ENCODE assay signal across 6 cellular contexts in genomic region chr17:56980526-56980925, GRCh38. TPM values are rescaled to one million over a fixed set of nuclear protein-coding genes. Genes with fewer than 3 reads are reported as not detected.
DNase-seq lines count a peak whose midpoint lies in the region; ATAC-seq and TF ChIP-seq lines count a peak whose summit lies in the region.
"Not testable (repeated sequence)": the region's sequence is repeated elsewhere in the genome, so short reads cannot be mapped to it uniquely, and the experiment has no call there.

No MANE protein-coding gene starts in this region.

- not testable (repeated sequence) for H4K20me1 ChIP-seq in BLaER1; MM.1S (ENCODE audit: insufficient read depth, low read length); PC-9 (ENCODE audit: insufficient read depth); mammary epithelial cell (ENCODE audit: insufficient read depth, low read length)

- H3K27ac Mint-ChIP-seq in activated CD8-positive, alpha-beta memory T cell treated with anti-CD3 and anti-CD28 coated beads, Interleukin-2, amount 10 ng/mL, durations not matched to agents 7 days and 5 days, result not testable (repeated sequence)

- not testable (repeated sequence) for BruUV-seq in PC-9 (replicated peaks; lab: Mats Ljungman, UMichigan); mammary epithelial cell (replicated peaks; lab: Mats Ljungman, UMichigan)

- peaks cover 19% of the 10 kb centered on the region for H3K4me1 Mint-ChIP-seq in activated CD8-positive, alpha-beta memory T cell treated with anti-CD3 and anti-CD28 coated beads, Interleukin-2, amount 10 ng/mL, durations not matched to agents 7 days and 5 days

- not testable (repeated sequence) for H3K9me3 ChIP-seq in BLaER1; MM.1S (replicated peaks; ENCODE audit: insufficient read depth, low read length); PC-9 (ENCODE audit: insufficient read depth, low read depth); mammary epithelial cell (replicated peaks; ENCODE audit: insufficient read depth, low read length); esophagus squamous epithelium

- not testable (repeated sequence) for H3K9ac ChIP-seq in BLaER1; MM.1S (ENCODE audit: low read length)
- H3K9ac ChIP-seq in mammary epithelial cell (ENCODE audit: insufficient read depth, low read length), result peak overlapping the region; percentile 39

- H2AFZ ChIP-seq in MM.1S (ENCODE audit: low read length), result not testable (repeated sequence)
- H2AFZ ChIP-seq in PC-9 (peak overlapping the region; percentile 25; the same call in 1 of the 2 replicates), mammary epithelial cell (ENCODE audit: low read depth, low read length) (peak overlapping the region; percentile 59)

- H3K9me2 ChIP-seq in MM.1S (replicated peaks; ENCODE audit: insufficient read depth, low read length); PC-9 (ENCODE audit: insufficient read depth): not testable (repeated sequence)

- H3K4me3 Mint-ChIP-seq in activated CD8-positive, alpha-beta memory T cell treated with anti-CD3 and anti-CD28 coated beads, Interleukin-2, amount 10 ng/mL, durations not matched to agents 7 days and 5 days, result not testable (repeated sequence)

- TF ChIP-seq CTCF in MM.1S (IDR thresholded peaks at IDR 0.05; ENCODE audit: low read length); PC-9 (conservative IDR thresholded peaks at IDR 0.05); mammary epithelial cell (conservative IDR thresholded peaks at IDR 0.05 in 1 of 2, IDR thresholded peaks at IDR 0.05 in 1 of 2; ENCODE audit: extremely low read depth in 1 of 2, insufficient read depth in 1 of 2, low read depth in 1 of 2, low read length in 2 of 2); esophagus squamous epithelium (IDR thresholded peaks at IDR 0.05): not testable (repeated sequence)

- in situ Hi-C loops in mammary epithelial cell (cut with MboI; ENCODE audit: low sequenced_read_pairs in 2 of 2), result not testable (repeated sequence)

- not testable (repeated sequence) for DNase-seq in MM.1S; PC-9; mammary epithelial cell; esophagus squamous epithelium (lab: John Stamatoyannopoulos, UW)
- DNase-seq in activated CD8-positive, alpha-beta memory T cell treated with anti-CD3 and anti-CD28 coated beads, Interleukin-2, amount 10 ng/mL, durations not matched to agents 7 days and 5 days, result peak; percentile 5

- TF ChIP-seq POLR2A in esophagus squamous epithelium (IDR thresholded peaks at IDR 0.05), result not testable (repeated sequence)

- H3K9me3 Mint-ChIP-seq in activated CD8-positive, alpha-beta memory T cell treated with anti-CD3 and anti-CD28 coated beads, Interleukin-2, amount 10 ng/mL, durations not matched to agents 7 days and 5 days (ENCODE audit: low read depth), result not testable (repeated sequence)

- not testable (repeated sequence) for H3K36me3 Mint-ChIP-seq in activated CD8-positive, alpha-beta memory T cell treated with anti-CD3 and anti-CD28 coated beads, Interleukin-2, amount 10 ng/mL, durations not matched to agents 7 days and 5 days

- CTCF ChIA-PET in PC-9 (lab: Charles Lee); activated CD8-positive, alpha-beta memory T cell treated with anti-CD3 and anti-CD28 coated beads, Interleukin-2, amount 10 ng/mL, durations not matched to agents 7 days and 5 days (lab: Charles Lee): not testable (repeated sequence)
- CTCF ChIA-PET in mammary epithelial cell (lab: Charles Lee; ENCODE audit: low non-redundant PET), result interaction anchor here (0.7 kb wide), 1 partner anchor 14 kb away, joined by 25 read pairs; no protein-coding TSS in a partner anchor

- intact Hi-C loops in PC-9 (cut with micrococcal nuclease; ENCODE audit: unreplicated experiment); esophagus squamous epithelium (cut with DNase I): not testable (repeated sequence)
- intact Hi-C loops in mammary epithelial cell (cut with micrococcal nuclease), result loop anchor here (5.0 kb wide), 1 partner anchor 107 kb away; the partner anchor contains the start of gene AKAP1

- peaks cover 72% of the 10 kb centered on the region for H3K4me1 ChIP-seq in BLaER1
- H3K4me1 ChIP-seq in MM.1S (ENCODE audit: low read length), result peaks cover 40% of the 10 kb centered on the region
- H3K4me1 ChIP-seq in PC-9 (replicated peaks; ENCODE audit: insufficient read depth), result peaks cover 37% of the 10 kb centered on the region
- peaks cover 52% of the 10 kb centered on the region for H3K4me1 ChIP-seq in mammary epithelial cell (ENCODE audit: insufficient read depth, low read length)
- peaks cover 12 to 64% (median 33%) of the 10 kb centered on the region in 3 donors for H3K4me1 ChIP-seq in esophagus squamous epithelium

- 0% methylated on average over 11 of the region's 12 CpGs for WGBS in mammary epithelial cell (ENCODE audit: low coverage, missing lambda C conversion rate)
- 61 to 67% methylated on average over 12 of the region's 12 CpGs for WGBS in esophagus squamous epithelium, 2 donors

- ATAC-seq in activated CD8-positive, alpha-beta memory T cell treated with anti-CD3 and anti-CD28 coated beads, Interleukin-2, amount 10 ng/mL, durations not matched to agents 7 days and 5 days, result not testable (repeated sequence)

- H3K4me2 ChIP-seq in BLaER1, result peak overlapping the region; percentile 84
- H3K4me2 ChIP-seq in MM.1S (ENCODE audit: low read depth, low read length), result peak overlapping the region; percentile 30; the same call in 1 of the 2 replicates
- H3K4me2 ChIP-seq in PC-9, result peak overlapping the region; percentile 63
- H3K4me2 ChIP-seq in mammary epithelial cell (ENCODE audit: insufficient read depth, low read depth, low read length), result peak overlapping the region; percentile 88

- not testable (repeated sequence) for H3K27me3 ChIP-seq in BLaER1; MM.1S (replicated peaks; ENCODE audit: insufficient read depth, low read length); PC-9 (ENCODE audit: insufficient read depth, low read depth); mammary epithelial cell (ENCODE audit: insufficient read depth, low read length); esophagus squamous epithelium

- H3K4me3 ChIP-seq in BLaER1; MM.1S (ENCODE audit: low read length): not testable (repeated sequence)
- H3K4me3 ChIP-seq in PC-9 (peak overlapping the region; percentile 42; the same call in 1 of the 2 replicates), mammary epithelial cell (replicated peaks in 1 of 3; ENCODE audit: insufficient read depth in 1 of 3, low read depth in 2 of 3, low read length in 3 of 3) (peak overlapping the region; percentile 21 to 25 (median 25)), esophagus squamous epithelium (peak overlapping the region in 1 of 4 donors; percentile 14)

- dilution Hi-C loops in mammary epithelial cell (cut with HindIII; ENCODE audit: low sequenced_read_pairs), result not testable (repeated sequence)

- POLR2A ChIA-PET in PC-9 (lab: Charles Lee; ENCODE audit: unreplicated experiment), result not testable (repeated sequence)

- H3K79me2 ChIP-seq in MM.1S (ENCODE audit: low read length), result peaks cover 75% of the 10 kb centered on the region
- not testable (repeated sequence) for H3K79me2 ChIP-seq in PC-9 (ENCODE audit: low read depth)
- H3K79me2 ChIP-seq in mammary epithelial cell (ENCODE audit: insufficient read depth, low read length), result peaks cover 47% of the 10 kb centered on the region

- H3K36me3 ChIP-seq in BLaER1 (peaks cover 34% of the 10 kb centered on the region), esophagus squamous epithelium (peaks cover 0 to 38% (median 7%) of the 10 kb centered on the region in 3 donors)
- H3K36me3 ChIP-seq in MM.1S (replicated peaks; ENCODE audit: insufficient read depth, low read length); PC-9 (ENCODE audit: low read depth); mammary epithelial cell (ENCODE audit: insufficient read depth, low read length): not testable (repeated sequence)

- H3K27me3 Mint-ChIP-seq in activated CD8-positive, alpha-beta memory T cell treated with anti-CD3 and anti-CD28 coated beads, Interleukin-2, amount 10 ng/mL, durations not matched to agents 7 days and 5 days, result peaks cover 15% of the 10 kb centered on the region

- H3K27ac ChIP-seq in BLaER1 (peak overlapping the region; percentile 12; the same call in 1 of the 2 replicates), PC-9 (peak overlapping the region; percentile 34; the same call in 1 of the 2 replicates), mammary epithelial cell (ENCODE audit: insufficient read depth, low read depth, low read length) (peak overlapping the region; percentile 63), esophagus squamous epithelium (peak overlapping the region in 3 of 4 donors; percentile 67 to 84 (median 77))
- not testable (repeated sequence) for H3K27ac ChIP-seq in MM.1S (ENCODE audit: low read length)

- H3F3A ChIP-seq in MM.1S (ENCODE audit: insufficient read depth, low read length) (peaks cover 21% of the 10 kb centered on the region), PC-9 (ENCODE audit: insufficient read depth, low read depth) (peaks cover 16% of the 10 kb centered on the region)

RNA-seq across cellular contexts. Expression of gene SCPEP1, which starts 2.6 kb away (rescaled TPM):
- 17.4 and 19.4 TPM in 2 replicates for total RNA-seq in PC-9 (2021)
- total RNA-seq in activated CD8-positive, alpha-beta memory T cell treated with anti-CD3 and anti-CD28 coated beads, Interleukin-2, amount 10 ng/mL, durations not matched to agents 7 days and 5 days, result 10 to 100 TPM; 21.0 to 47.6 TPM
- total RNA-seq in mammary epithelial cell, result 100 to 1,000 TPM in 1 of 2 donors, 10 to 100 TPM in 1; 81.8 to 142 TPM
- polyA plus RNA-seq in mammary epithelial cell, result 83.0 TPM
- polyA minus RNA-seq in mammary epithelial cell, result 46.2 TPM
- 100 to 1,000 TPM in 1 of 4 donors, 10 to 100 TPM in 3; 53.0 to 129 (median 61.5) TPM for total RNA-seq in esophagus squamous epithelium

RNA-seq across cellular contexts. Expression of gene COIL, which starts 19.7 kb away (rescaled TPM):
- 14.0 and 19.0 TPM in 2 replicates for total RNA-seq in PC-9 (2021)
- total RNA-seq in activated CD8-positive, alpha-beta memory T cell treated with anti-CD3 and anti-CD28 coated beads, Interleukin-2, amount 10 ng/mL, durations not matched to agents 7 days and 5 days, result 10 to 100 TPM; 16.6 to 21.3 TPM
- total RNA-seq in mammary epithelial cell, result 10 to 100 TPM; 11.0 to 14.8 TPM
- 6.2 TPM for polyA plus RNA-seq in mammary epithelial cell
- 4.6 TPM for polyA minus RNA-seq in mammary epithelial cell
- 10 to 100 TPM; 10.8 to 13.2 (median 11.4) TPM for total RNA-seq in esophagus squamous epithelium

Comparison
In these comparisons a context has a peak if more than half of its experiments do, and no peak if none do; other contexts are left out.
1. H3K4me2 ChIP-seq: peak in every context shown above with its lines; median percentile 88 in mammary epithelial cell; 84 in BLaER1; 63 in PC-9; 30 in MM.1S.